10 cellular contexts compared by ENCODE assay signal in the genomic region with DNA sequence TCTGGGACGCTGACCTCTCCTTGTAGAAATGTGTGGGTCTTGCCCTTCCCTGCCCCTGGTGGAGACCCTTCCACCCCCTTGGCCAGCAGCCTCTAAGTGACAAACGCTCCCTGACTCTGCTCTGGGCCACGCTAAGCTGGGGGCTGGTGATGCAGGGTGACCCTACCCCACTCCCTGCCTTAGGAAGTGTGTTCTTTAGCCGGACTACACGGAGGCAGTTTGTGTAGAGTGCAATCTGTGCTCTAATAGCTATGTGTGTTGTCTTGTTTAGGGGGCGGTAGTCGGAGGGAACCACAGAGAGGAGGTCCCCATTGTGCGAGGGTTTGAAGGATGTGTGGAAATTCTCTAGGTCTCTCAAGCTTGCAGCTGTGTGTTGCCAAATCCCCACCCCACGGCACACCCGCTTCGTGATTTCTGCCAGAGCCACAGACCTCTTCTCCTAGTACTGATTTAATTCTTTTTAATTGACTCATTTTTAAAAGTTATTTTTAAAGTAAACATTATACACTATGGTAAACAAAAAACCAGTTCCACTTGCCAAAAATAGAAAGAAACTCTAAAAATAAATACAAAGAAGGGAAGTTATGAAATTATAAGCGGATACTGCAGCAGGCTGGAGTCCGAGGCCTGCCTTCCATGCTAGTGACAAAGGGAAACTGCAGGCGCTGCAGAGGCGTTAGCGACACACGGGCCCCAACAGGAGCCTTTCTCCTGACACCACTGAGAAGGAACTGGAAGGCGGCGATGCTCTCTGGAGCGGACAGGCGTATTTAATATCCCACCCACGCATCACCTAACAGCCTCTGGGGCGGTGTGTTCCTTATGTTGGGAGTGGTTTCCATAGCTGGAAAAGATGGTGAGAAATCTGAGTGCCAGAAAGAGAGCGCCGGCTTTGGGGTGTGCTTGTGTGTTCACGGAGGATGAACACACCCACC.
DNase-seq lines count a peak whose midpoint lies in the region; ATAC-seq and TF ChIP-seq lines count a peak whose summit lies in the region.
"Had no signal": no experiment of that assay in that cellular context is flagged by ENCODE, and none has a peak within 500 bp of the region (broad histone marks: within the 10 kb centered on the region; RNA-seq: fewer than 3 reads in every experiment).

No MANE protein-coding gene starts in this region.

- no peaks in the 10 kb centered on the region for H4K20me1 ChIP-seq in H9 (ENCODE audit: control insufficient read depth, insufficient read depth, insufficient read length)

- H3K27ac ChIP-seq in left ventricle myocardium inferior (replicated peaks) (peak overlapping the region; percentile 72), gastrocnemius medialis (peak overlapping the region in 3 of 4 donors; percentile 22 to 36 (median 33)), H9 (ENCODE audit: insufficient read length, low read depth, low read length) (no peak overlapping the region)
- H3K27ac ChIP-seq: VCaP had no signal

- H3K4me3 ChIP-seq in left ventricle myocardium inferior: peak overlapping the region; percentile 42
- H3K4me3 ChIP-seq in gastrocnemius medialis: peak overlapping the region in 1 of 4 donors; percentile 13

- H2BK20ac ChIP-seq in H9 (ENCODE audit: low read depth, low read length, poor library complexity, severe bottlenecking): no peak overlapping the region

- no peak overlapping the region for H3T11ph ChIP-seq in H9 (ENCODE audit: low read length)

- no peak overlapping the region for H2AFZ ChIP-seq in H9 (ENCODE audit: low read length)

- no peak overlapping the region for H3K4me2 ChIP-seq in H9 (ENCODE audit: insufficient read depth, insufficient read length, low read length)

- no peak overlapping the region for H3K27ac Mint-ChIP-seq in activated CD8-positive, alpha-beta memory T cell treated with anti-CD3 and anti-CD28 coated beads, Interleukin-2, amount 10 ng/mL, durations not matched to agents 7 days and 5 days
- peak overlapping the region in 1 of 3 experiments; percentile 56; a peak in 1 of 7 replicates for H3K27ac Mint-ChIP-seq in H9

- H3K56ac ChIP-seq in H9 (ENCODE audit: insufficient read length, low read depth, low read length): no peak overlapping the region

- H2BK15ac ChIP-seq in H9 (ENCODE audit: low read depth, low read length): no peak overlapping the region

- no CpG with 5 or more reads among the region's 26 CpGs for WGBS in H9 (ENCODE audit: extremely low coverage, insufficient read length, low lambda C conversion rate)

- no peaks in the 10 kb centered on the region for H3K27me3 Mint-ChIP-seq in activated CD8-positive, alpha-beta memory T cell treated with anti-CD3 and anti-CD28 coated beads, Interleukin-2, amount 10 ng/mL, durations not matched to agents 7 days and 5 days
- peaks cover 3% of the 10 kb centered on the region; the same call in 1 of the 2 replicates for H3K27me3 Mint-ChIP-seq in H9 (ENCODE audit: low read depth)

- H3K18ac ChIP-seq in H9 (ENCODE audit: insufficient read length, low read depth, low read length): no peak overlapping the region

- no peak overlapping the region for H2BK5ac ChIP-seq in H9 (ENCODE audit: insufficient read length, low read length)

- H3K4ac ChIP-seq in H9 (ENCODE audit: low read depth, low read length): no peak overlapping the region

- intact Hi-C loops in left ventricle myocardium inferior (cut with micrococcal nuclease) (no loop called here), gastrocnemius medialis (cut with DNase I; ENCODE audit: low total_unique reads) (no loop called here)

- H4K5ac ChIP-seq in H9 (ENCODE audit: insufficient read length, low read depth, low read length): no peak overlapping the region

- H3K9me3 ChIP-seq in left ventricle myocardium inferior (replicated peaks): no peaks in the 10 kb centered on the region
- H3K9me3 ChIP-seq in gastrocnemius medialis: no peaks in the 10 kb centered on the region
- no peaks in the 10 kb centered on the region for H3K9me3 ChIP-seq in H9 (ENCODE audit: control insufficient read depth, low read depth, low read length)

- in situ Hi-C loops in gastrocnemius medialis (cut with MboI; ENCODE audit: low sequenced_read_pairs in 4 of 4): no loop called here

- H2BK120ac ChIP-seq in H9 (ENCODE audit: low read depth, low read length, poor library complexity, severe bottlenecking): no peak overlapping the region

- H3K9ac ChIP-seq in H9 (ENCODE audit: extremely low read depth, insufficient read length, low read length): no peak overlapping the region

- no peak overlapping the region for H3K23ac ChIP-seq in H9 (ENCODE audit: insufficient read length, low read depth, low read length)

- H4K91ac ChIP-seq in H9 (ENCODE audit: insufficient read length, low read depth, low read length): no peak overlapping the region

- no peak overlapping the region for H2AK5ac ChIP-seq in H9 (ENCODE audit: insufficient read length, low read length)

- H3K4me1 ChIP-seq in left ventricle myocardium inferior: peaks cover 20% of the 10 kb centered on the region
- H3K4me1 ChIP-seq in gastrocnemius medialis: no peaks in the 10 kb centered on the region
- no peaks in the 10 kb centered on the region for H3K4me1 ChIP-seq in H9 (ENCODE audit: insufficient read depth, low read length)

- no peak for TF ChIP-seq CTCF in left ventricle myocardium inferior (IDR thresholded peaks at IDR 0.05; ENCODE audit: borderline replicate concordance)
- TF ChIP-seq CTCF in gastrocnemius medialis (IDR thresholded peaks at IDR 0.05 in 4 of 5, conservative IDR thresholded peaks at IDR 0.05 in 1 of 5): no peak
- TF ChIP-seq CTCF in H9 (conservative IDR thresholded peaks at IDR 0.05): no peak

- H3K36me3 ChIP-seq in left ventricle myocardium inferior (no peaks in the 10 kb centered on the region), gastrocnemius medialis (no peaks in the 10 kb centered on the region)

- no peak overlapping the region for H3K14ac ChIP-seq in H9 (ENCODE audit: insufficient read depth, low read length)

- no peak for TF ChIP-seq POLR2A in gastrocnemius medialis (IDR thresholded peaks at IDR 0.05)

- no peak overlapping the region for H4K8ac ChIP-seq in H9 (replicated peaks; ENCODE audit: insufficient read length, low read depth, low read length)

- no peaks in the 10 kb centered on the region for H3K9me3 Mint-ChIP-seq in activated CD8-positive, alpha-beta memory T cell treated with anti-CD3 and anti-CD28 coated beads, Interleukin-2, amount 10 ng/mL, durations not matched to agents 7 days and 5 days (ENCODE audit: low read depth)
- no peaks in the 10 kb centered on the region for H3K9me3 Mint-ChIP-seq in H9

- H3K79me2 ChIP-seq in H9 (ENCODE audit: insufficient read depth, low read length): 0 out of 2 replicates have a peak, but pooled peaks cover 1% of the 10 kb centered on the region

- peak; percentile 27 for DNase-seq in EL
- peak; percentile 30 for DNase-seq in activated CD8-positive, alpha-beta memory T cell treated with anti-CD3 and anti-CD28 coated beads, Interleukin-2, amount 10 ng/mL, durations not matched to agents 7 days and 5 days
- peak; percentile 46 for DNase-seq in left ventricle myocardium inferior
- no peak for DNase-seq in gastrocnemius medialis
- no peak for DNase-seq in H9
- DNase-seq: amniotic stem cell had no signal

- H3K27me3 ChIP-seq in left ventricle myocardium inferior (ENCODE audit: low read depth): no peaks in the 10 kb centered on the region
- no peaks in the 10 kb centered on the region for H3K27me3 ChIP-seq in gastrocnemius medialis
- no peaks in the 10 kb centered on the region for H3K27me3 ChIP-seq in H9 (ENCODE audit: insufficient read depth, low read length)

- no peaks in the 10 kb centered on the region for H3K23me2 ChIP-seq in H9 (ENCODE audit: insufficient read length, low read depth, low read length, poor library complexity, severe bottlenecking)

- no peak overlapping the region for H3K4me3 Mint-ChIP-seq in activated CD8-positive, alpha-beta memory T cell treated with anti-CD3 and anti-CD28 coated beads, Interleukin-2, amount 10 ng/mL, durations not matched to agents 7 days and 5 days
- no peak overlapping the region for H3K4me3 Mint-ChIP-seq in H9

- H3K36me3 Mint-ChIP-seq in activated CD8-positive, alpha-beta memory T cell treated with anti-CD3 and anti-CD28 coated beads, Interleukin-2, amount 10 ng/mL, durations not matched to agents 7 days and 5 days: no peaks in the 10 kb centered on the region
- H3K36me3 Mint-ChIP-seq in H9 (ENCODE audit: insufficient read depth in 1 of 3, low read depth in 3 of 3): no peaks in the 10 kb centered on the region

- CTCF ChIA-PET in activated CD8-positive, alpha-beta memory T cell treated with anti-CD3 and anti-CD28 coated beads, Interleukin-2, amount 10 ng/mL, durations not matched to agents 7 days and 5 days (lab: Charles Lee): no interaction called here

- ATAC-seq in activated CD8-positive, alpha-beta memory T cell treated with anti-CD3 and anti-CD28 coated beads, Interleukin-2, amount 10 ng/mL, durations not matched to agents 7 days and 5 days: no peak
- ATAC-seq in gastrocnemius medialis (peak in 1 of 2 donors; percentile 39), GM21576 (IDR thresholded peaks at IDR 0.05; ENCODE audit: unreplicated experiment) (no peak), GM19023 (IDR thresholded peaks at IDR 0.05; ENCODE audit: unreplicated experiment) (no peak), HG03342 (IDR thresholded peaks at IDR 0.05; ENCODE audit: unreplicated experiment) (no peak)

- no peak overlapping the region for H2BK12ac ChIP-seq in H9 (ENCODE audit: insufficient read length, low read depth, low read length)

- H3K79me1 ChIP-seq in H9 (ENCODE audit: insufficient read depth, low read depth, low read length, poor library complexity, severe bottlenecking): no peaks in the 10 kb centered on the region

- no peaks in the 10 kb centered on the region for H3K4me1 Mint-ChIP-seq in activated CD8-positive, alpha-beta memory T cell treated with anti-CD3 and anti-CD28 coated beads, Interleukin-2, amount 10 ng/mL, durations not matched to agents 7 days and 5 days
- peaks cover 13 to 42% of the 10 kb centered on the region in 2 experiments for H3K4me1 Mint-ChIP-seq in H9

Comparison
In these comparisons a context has a peak if more than half of its experiments do, and no peak if none do; other contexts are left out.
1. DNase-seq: peak in EL (single experiment), activated CD8-positive, alpha-beta memory T cell treated with anti-CD3 and anti-CD28 coated beads, Interleukin-2, amount 10 ng/mL, durations not matched to agents 7 days and 5 days (single experiment) and left ventricle myocardium inferior (single experiment); none in gastrocnemius medialis (0 of 2) and H9 (single experiment).